ENCODE assay signal across 19 cellular contexts in the genomic region with DNA sequence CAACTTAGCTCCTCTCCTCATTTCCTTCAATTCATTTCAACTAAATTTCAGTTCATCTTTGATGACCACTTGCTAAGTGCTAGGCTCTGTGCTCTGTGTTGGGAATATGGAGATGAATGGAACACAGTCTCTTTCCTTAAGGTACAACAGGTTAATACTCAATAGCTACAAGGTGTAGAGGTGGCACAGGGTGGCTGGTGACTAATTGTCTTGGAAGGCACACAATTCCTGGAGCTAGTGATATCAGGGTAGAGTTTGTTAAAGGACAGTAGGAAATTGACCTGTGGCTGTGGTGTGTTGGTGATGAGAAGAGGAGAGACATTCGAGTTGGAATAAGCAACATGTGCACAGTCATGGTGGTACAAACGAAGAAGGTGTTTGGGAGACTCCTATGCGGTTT.
A peak's percentile ranks its signal among the peaks of the same experiment; 100 is the strongest.
DNase-seq lines count a peak whose midpoint lies in the region; ATAC-seq and TF ChIP-seq lines count a peak whose summit lies in the region.
"Had no signal": no experiment of that assay in that cellular context is flagged by ENCODE, and none has a peak within 500 bp of the region (broad histone marks: within the 10 kb centered on the region; RNA-seq: fewer than 3 reads in every experiment).

No MANE protein-coding gene starts in this region.

- H3K4me3 ChIP-seq in HEK293 (ENCODE audit: low read depth, low read length): no peak overlapping the region
- H3K4me3 ChIP-seq: GM23338, SJSA1 had no signal

- intact Hi-C loops in natural killer cell (cut with micrococcal nuclease): no loop called here

- H3K27ac Mint-ChIP-seq in natural killer cell treated with Interleukin-12 subunit alpha and Interleukin-12 subunit beta and Interleukin-15 and Interleukin-18, amount 100 ng/mL, for 72 hours: peak overlapping the region; percentile 4 to 89
- H3K27ac Mint-ChIP-seq in natural killer cell: peak overlapping the region in 1 of 2 donors; percentile 56
- no peak overlapping the region for H3K27ac Mint-ChIP-seq in HFFc6
- H3K27ac Mint-ChIP-seq: GM23338 had no signal

- no peaks in the 10 kb centered on the region for H3K4me1 ChIP-seq in HEK293 (ENCODE audit: control insufficient read depth, insufficient read depth, low read length)

- no peaks in the 10 kb centered on the region for H3K9me3 ChIP-seq in HEK293 (ENCODE audit: control insufficient read depth, insufficient read depth, low read depth, low read length)
- H3K9me3 ChIP-seq: SJSA1 had no signal

- CTCF ChIA-PET in HEK293 (lab: Yijun Ruan, JAX): no interaction called here

- ATAC-seq in natural killer cell treated with Interleukin-12 subunit alpha and Interleukin-12 subunit beta and Interleukin-15 and Interleukin-18, amount 100 ng/mL, for 72 hours: no peak
- ATAC-seq in natural killer cell: no peak
- ATAC-seq: GM23338, HCT116 had no signal

- peaks cover 49 to 60% of the 10 kb centered on the region in 2 donors for H3K4me1 Mint-ChIP-seq in natural killer cell treated with Interleukin-12 subunit alpha and Interleukin-12 subunit beta and Interleukin-15 and Interleukin-18, amount 100 ng/mL, for 72 hours (ENCODE audit: low read depth in 2 of 2)
- peaks cover 71 to 76% of the 10 kb centered on the region in 2 donors for H3K4me1 Mint-ChIP-seq in natural killer cell
- H3K4me1 Mint-ChIP-seq in HFFc6 (ENCODE audit: low read depth): peaks cover 36% of the 10 kb centered on the region
- H3K4me1 Mint-ChIP-seq: GM23338 had no signal

- H3K36me3 Mint-ChIP-seq in natural killer cell treated with Interleukin-12 subunit alpha and Interleukin-12 subunit beta and Interleukin-15 and Interleukin-18, amount 100 ng/mL, for 72 hours: peaks cover 7% of the 10 kb centered on the region
- no peaks in the 10 kb centered on the region for H3K36me3 Mint-ChIP-seq in natural killer cell
- H3K36me3 Mint-ChIP-seq in HFFc6 (ENCODE audit: low read depth): peaks cover 39% of the 10 kb centered on the region

- H3K27ac ChIP-seq in HEK293 (ENCODE audit: extremely low read depth, low read depth, low read length): no peak overlapping the region
- H3K27ac ChIP-seq: RWPE1, SJSA1 had no signal

- H3K9me3 Mint-ChIP-seq in natural killer cell treated with Interleukin-12 subunit alpha and Interleukin-12 subunit beta and Interleukin-15 and Interleukin-18, amount 100 ng/mL, for 72 hours: peaks cover 12% of the 10 kb centered on the region
- H3K9me3 Mint-ChIP-seq in natural killer cell (no peaks in the 10 kb centered on the region), HFFc6 (no peaks in the 10 kb centered on the region)
- H3K9me3 Mint-ChIP-seq: CD8-positive, alpha-beta memory T cell; GM23338 had no signal

- TF ChIP-seq CTCF in natural killer cell (IDR thresholded peaks at IDR 0.05): no peak
- no peak for TF ChIP-seq CTCF in HEK293 (tag by site-specific recombination; IDR thresholded peaks at IDR 0.05)
- TF ChIP-seq CTCF in HFFc6 (IDR thresholded peaks at IDR 0.05): no peak

- peak overlapping the region; percentile 43 for H3K4me3 Mint-ChIP-seq in natural killer cell treated with Interleukin-12 subunit alpha and Interleukin-12 subunit beta and Interleukin-15 and Interleukin-18, amount 100 ng/mL, for 72 hours
- H3K4me3 Mint-ChIP-seq in natural killer cell (no peak overlapping the region), HFFc6 (no peak overlapping the region)
- H3K4me3 Mint-ChIP-seq: GM23338 had no signal

- POLR2A ChIA-PET in HEK293 (lab: Yijun Ruan, JAX): no interaction called here

- H3K27me3 Mint-ChIP-seq in natural killer cell treated with Interleukin-12 subunit alpha and Interleukin-12 subunit beta and Interleukin-15 and Interleukin-18, amount 100 ng/mL, for 72 hours: no peaks in the 10 kb centered on the region
- H3K27me3 Mint-ChIP-seq in natural killer cell (ENCODE audit: low read depth in 2 of 2) (no peaks in the 10 kb centered on the region), HFFc6 (ENCODE audit: insufficient read depth) (no peaks in the 10 kb centered on the region)
- H3K27me3 Mint-ChIP-seq: CD8-positive, alpha-beta memory T cell had no signal

- no peak for DNase-seq in natural killer cell treated with Interleukin-12 subunit alpha and Interleukin-12 subunit beta and Interleukin-15 and Interleukin-18, amount 100 ng/mL, for 72 hours (ENCODE audit: low spot score)
- no peak for DNase-seq in natural killer cell
- peak; percentile 57 for DNase-seq in kidney tubule cell (ENCODE audit: low spot score)
- DNase-seq in NCI-H2107 (lab: John Stamatoyannopoulos, UW): no peak
- no peak for DNase-seq in stimulated activated CD4-positive, alpha-beta T cell treated with anti-CD3 and anti-CD28 coated beads, Interleukin-12 subunit alpha, Interleukin-12 subunit beta, amount 100 ng/mL, for 4 hours
- DNase-seq in HFFc6: no peak
- DNase-seq: ACHN; AML-193; CD8-positive, alpha-beta memory T cell; DMS79 treated with DMSO at 0.1 percent for 48 hours; KBM-7; NCI-H1436; NCI-H2029 treated with DMSO at 0.1 percent for 48 hours; NCI-H748 treated with DMSO at 0.1 percent for 48 hours had no signal

- no peaks in the 10 kb centered on the region for H3K36me3 ChIP-seq in HEK293 (ENCODE audit: control insufficient read depth in 2 of 2, insufficient read depth in 1 of 2, low read length in 2 of 2)
- H3K36me3 ChIP-seq: SJSA1 had no signal

TF ChIP-seq in HEK293, 187 proteins besides CTCF, POLR2A, EP300 and RAD21:
- TF ChIP-seq ZNF350 (tag by site-specific recombination; IDR thresholded peaks at IDR 0.05): no peak
- TF ChIP-seq SCRT2 (tag by site-specific recombination; IDR thresholded peaks at IDR 0.05): peak; percentile 76
